13 cellular contexts compared by ENCODE assay signal in the genomic region with DNA sequence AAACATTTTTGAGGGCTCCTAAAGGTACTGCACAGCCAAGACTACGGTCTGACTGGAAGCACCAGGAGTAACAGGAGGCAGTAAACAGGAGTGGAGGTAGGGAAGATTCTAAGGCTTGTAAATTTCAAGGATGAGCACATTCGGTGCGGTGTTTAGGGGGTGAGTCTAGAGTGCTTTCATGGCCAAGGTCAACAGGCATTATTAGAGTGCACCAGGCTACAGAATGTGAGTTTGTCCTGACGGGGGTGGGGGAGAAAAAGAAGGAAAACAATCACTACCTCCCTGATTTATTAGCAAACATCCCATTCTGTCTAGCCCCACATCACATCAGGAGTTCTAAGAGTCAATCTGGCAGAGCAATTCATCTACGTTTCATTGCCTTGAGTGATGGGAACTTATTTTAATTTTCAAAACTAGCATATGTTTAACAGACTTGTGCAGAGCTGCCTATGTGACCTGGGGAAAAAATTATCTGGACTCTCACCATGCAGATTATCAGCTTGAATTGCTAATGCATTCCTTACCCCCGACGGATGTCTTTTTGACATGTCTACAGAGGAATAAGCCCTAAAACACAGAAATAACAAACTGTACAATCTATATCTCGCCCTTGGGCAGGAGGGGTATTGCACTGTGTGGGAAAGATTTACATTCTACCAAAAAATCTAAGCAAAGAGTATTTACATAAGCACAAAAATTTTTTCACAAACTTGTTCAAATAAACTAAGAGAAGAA. TPM values are rescaled to one million over a fixed set of nuclear protein-coding genes. Genes with fewer than 3 reads are reported as not detected.
DNase-seq lines count a peak whose midpoint lies in the region; ATAC-seq and TF ChIP-seq lines count a peak whose summit lies in the region.
"Had no signal": no experiment of that assay in that cellular context is flagged by ENCODE, and none has a peak within 500 bp of the region (broad histone marks: within the 10 kb centered on the region; RNA-seq: fewer than 3 reads in every experiment).

No MANE protein-coding gene starts in this region.

- H3K27me3 ChIP-seq in Panc1 (ENCODE audit: control insufficient read depth, insufficient read depth, low read length), result no peaks in the 10 kb centered on the region
- no peaks in the 10 kb centered on the region for H3K27me3 ChIP-seq in body of pancreas
- no peaks in the 10 kb centered on the region for H3K27me3 ChIP-seq in right cardiac atrium (ENCODE audit: control insufficient read depth, insufficient read depth)
- H3K27me3 ChIP-seq: BE2C had no signal

- WGBS in body of pancreas, 2 donors, result 41 to 52% methylated on average over 8 of the region's 8 CpGs
- 66% methylated on average over 8 of the region's 8 CpGs for WGBS in right cardiac atrium

- ATAC-seq in Panc1 (no peak), body of pancreas (no peak), right cardiac atrium (peak in 1 of 2 donors; percentile 32), GM21825 (IDR thresholded peaks at IDR 0.05; ENCODE audit: unreplicated experiment) (no peak)
- ATAC-seq: natural killer cell, PC-3 had no signal

- H3K36me3 ChIP-seq in Panc1 (ENCODE audit: control insufficient read depth, insufficient read depth, low read length) (no peaks in the 10 kb centered on the region), body of pancreas (replicated peaks in 1 of 2; ENCODE audit: insufficient read depth in 1 of 2, low read depth in 2 of 2) (no peaks in the 10 kb centered on the region)
- H3K36me3 ChIP-seq: BE2C had no signal

- in situ Hi-C loops in Panc1 (cut with HindIII; ENCODE audit: low pct_unique_long_range_greater_than_20kb, low sequenced_read_pairs), result no loop called here

- intact Hi-C loops in Panc1 (cut with micrococcal nuclease; ENCODE audit: unreplicated experiment), result no loop called here
- intact Hi-C loops in body of pancreas (cut with DNase I), result no loop called here
- intact Hi-C loops in right cardiac atrium (cut with DNase I), result loop anchor here in 1 of 4 donors (5.0 kb wide), 1 partner anchor 42 kb away; no protein-coding TSS in a partner anchor

- BruUV-seq in Panc1 (replicated peaks; lab: Mats Ljungman, UMichigan), result no TSS peak

- POLR2A ChIA-PET in Panc1 (lab: Charles Lee), result no interaction called here

- TF ChIP-seq CTCF in Panc1 (IDR thresholded peaks at IDR 0.05) (no peak), body of pancreas (IDR thresholded peaks at IDR 0.05) (no peak)

- H3K27ac ChIP-seq in Panc1 (ENCODE audit: low read length) (peak overlapping the region; percentile 9; the same call in 1 of the 2 replicates), body of pancreas (peak overlapping the region; percentile 39 to 82 (median 80)), right cardiac atrium (ENCODE audit: low read length) (peak overlapping the region; percentile 48), substantia nigra (ENCODE audit: low read depth, low read length, poor library complexity, severe bottlenecking) (peak overlapping the region; percentile 24)
- H3K27ac ChIP-seq: GM23248 had no signal

- H3K4me3 ChIP-seq in Panc1 (ENCODE audit: low read depth in 2 of 2, low read length in 2 of 2), result no peak overlapping the region
- H3K4me3 ChIP-seq in body of pancreas, result no peak overlapping the region
- no peak overlapping the region for H3K4me3 ChIP-seq in right cardiac atrium (ENCODE audit: low read length)
- H3K4me3 ChIP-seq: GM23248 had no signal

- H3K4me1 ChIP-seq in Panc1 (ENCODE audit: control insufficient read depth, insufficient read depth, low read length), result peaks cover 38% of the 10 kb centered on the region
- H3K4me1 ChIP-seq in body of pancreas, result peaks cover 58% of the 10 kb centered on the region
- peaks cover 10% of the 10 kb centered on the region for H3K4me1 ChIP-seq in right cardiac atrium (ENCODE audit: control insufficient read depth, insufficient read depth, low read length)

- no peak for TF ChIP-seq POLR2A in body of pancreas (IDR thresholded peaks at IDR 0.05)

- CTCF ChIA-PET in Panc1 (lab: Charles Lee), result no interaction called here

- H3K9me3 ChIP-seq in Panc1 (ENCODE audit: control insufficient read depth, insufficient read depth, low read depth, low read length) (no peaks in the 10 kb centered on the region), body of pancreas (no peaks in the 10 kb centered on the region), right cardiac atrium (ENCODE audit: control insufficient read depth, low read length) (no peaks in the 10 kb centered on the region)
- H3K9me3 ChIP-seq: BE2C had no signal

- no peak for DNase-seq in Panc1 (ENCODE audit: low read depth, low spot score)
- no peak for DNase-seq in body of pancreas
- no peak for DNase-seq in right cardiac atrium
- DNase-seq in substantia nigra (lab: John Stamatoyannopoulos, UW), result no peak
- DNase-seq in activated CD4-positive, alpha-beta T cell treated with anti-CD3 and anti-CD28 coated beads for 4 hours, result no peak
- no peak for DNase-seq in kidney tubule cell (ENCODE audit: low spot score)
- DNase-seq: activated effector memory CD4-positive, alpha-beta T cell treated with anti-CD3 and anti-CD28 coated beads, Interleukin-2, amount 50 U/mL, for 16 hours; BE2C; GM23248; natural killer cell; NCI-H1694 treated with DMSO at 0.1 percent for 48 hours; PC-3 had no signal

RNA-seq across cellular contexts. Expression of a gene that starts 45.0 kb away (rescaled TPM):
- total RNA-seq in Panc1 (2021; ENCODE audit: unreplicated experiment), result 542 TPM
- 700 TPM for polyA plus RNA-seq in Panc1 (2012; ENCODE audit: insufficient read length)
- total RNA-seq in body of pancreas, result 100 to 1,000 TPM; 256 to 423 TPM
- 100 to 1,000 TPM; 433 to 535 (median 472) TPM for total RNA-seq in right cardiac atrium
- polyA plus RNA-seq in right cardiac atrium, result 277 TPM

Comparison
In these comparisons a context has a peak if more than half of its experiments do, and no peak if none do; other contexts are left out.
1. H3K27ac ChIP-seq: peak in every context shown above with its lines; median percentile 80 in body of pancreas; 48 in right cardiac atrium; 24 in substantia nigra; 9 in Panc1.